13 cellular contexts compared by ENCODE assay signal in the genomic region with DNA sequence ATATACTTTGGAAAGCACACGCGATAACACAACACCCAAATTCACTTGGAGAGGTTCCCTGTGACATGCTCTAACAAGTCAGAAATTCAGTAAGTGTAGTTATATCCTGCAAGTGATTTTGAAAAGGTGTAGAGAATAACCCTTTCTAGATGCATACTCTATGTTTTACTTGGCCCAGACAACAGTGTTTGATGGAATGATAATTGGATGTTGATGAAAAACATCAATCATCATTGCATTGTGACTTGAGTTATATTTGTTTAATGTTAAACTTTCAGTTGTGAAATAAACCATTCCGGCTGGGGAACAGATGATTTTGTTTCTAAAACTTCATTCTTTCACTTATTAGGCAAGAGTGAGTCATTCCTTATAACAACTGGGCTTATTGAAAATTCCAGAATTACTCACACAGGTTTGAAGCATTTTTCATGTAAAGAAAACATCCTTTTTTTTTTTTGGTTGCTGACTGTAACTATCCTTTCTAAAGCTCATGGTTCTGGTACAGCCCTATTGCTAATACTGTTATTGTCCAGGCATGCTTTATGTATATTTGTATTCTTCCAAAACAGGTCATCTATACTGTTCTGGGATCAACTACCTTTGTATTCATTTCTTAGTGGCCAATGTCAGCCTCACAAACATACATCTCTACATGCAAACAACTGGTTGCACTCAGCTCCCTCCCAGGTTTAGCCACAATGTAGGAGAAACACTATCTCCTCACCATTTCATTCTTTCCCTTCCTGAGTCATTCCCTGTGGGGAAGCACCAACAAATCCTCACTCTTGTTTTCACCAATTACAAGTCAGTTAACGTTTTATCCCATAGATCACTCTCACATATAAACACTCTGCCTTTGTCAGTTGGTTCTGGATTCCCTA.
DNase-seq lines count a peak whose midpoint lies in the region; ATAC-seq lines count a peak whose summit lies in the region.
"Had no signal": no experiment of that assay in that cellular context is flagged by ENCODE, and none has a peak within 500 bp of the region (broad histone marks: within the 10 kb centered on the region; RNA-seq: fewer than 3 reads in every experiment).

No MANE protein-coding gene starts in this region.

- intact Hi-C loops in activated naive CD4-positive, alpha-beta T cell treated with anti-CD3 and anti-CD28 coated beads for 36 hours (cut with micrococcal nuclease), result no loop called here

- CTCF ChIA-PET in activated naive CD4-positive, alpha-beta T cell treated with anti-CD3 and anti-CD28 coated beads for 36 hours (lab: Charles Lee), result no interaction called here

- DNase-seq in MG63 (peak; percentile 32), DMS79 (lab: John Stamatoyannopoulos, UW) (no peak)
- DNase-seq in activated naive CD4-positive, alpha-beta T cell treated with anti-CD3 and anti-CD28 coated beads for 36 hours, result no peak
- DNase-seq: naive B cell, NCI-H2029 treated with DMSO at 0.1 percent for 48 hours had no signal

- ATAC-seq in HG03354 (IDR thresholded peaks at IDR 0.05; ENCODE audit: poor library complexity, severe bottlenecking, unreplicated experiment) (no peak), HG02884 (IDR thresholded peaks at IDR 0.05; ENCODE audit: unreplicated experiment) (no peak)
- ATAC-seq: stimulated activated effector memory CD8-positive, alpha-beta T cell treated with anti-CD3 and anti-CD28 coated beads, Interleukin-12 subunit alpha, Interleukin-12 subunit beta, amount 100 ng/mL, for 72 hours had no signal

- no peaks in the 10 kb centered on the region for H3K9me3 Mint-ChIP-seq in activated naive CD4-positive, alpha-beta T cell treated with anti-CD3 and anti-CD28 coated beads for 36 hours

- H3K27me3 ChIP-seq in ACC112 (ENCODE audit: insufficient read depth, low read length), result no peaks in the 10 kb centered on the region
- H3K27me3 ChIP-seq in MG63, result no peaks in the 10 kb centered on the region
- no peaks in the 10 kb centered on the region for H3K27me3 ChIP-seq in ectodermal cell (ENCODE audit: control insufficient read depth, insufficient read depth, low read length, poor library complexity, severe bottlenecking)
- no peaks in the 10 kb centered on the region for H3K27me3 ChIP-seq in muscle layer of duodenum (ENCODE audit: low read depth, low read length)
- H3K27me3 ChIP-seq: BLaER1 had no signal

- H3K36me3 ChIP-seq in ACC112 (ENCODE audit: insufficient read depth, low read length) (no peaks in the 10 kb centered on the region), MG63 (no peaks in the 10 kb centered on the region), ectodermal cell (ENCODE audit: control insufficient read depth, insufficient read depth, low read length) (no peaks in the 10 kb centered on the region), muscle layer of duodenum (ENCODE audit: control insufficient read depth in 1 of 2, insufficient read depth in 2 of 2, low read length in 2 of 2) (peaks cover 0 to 4% of the 10 kb centered on the region in 2 donors)
- H3K36me3 ChIP-seq: BLaER1 had no signal

- no peaks in the 10 kb centered on the region for H3K4me1 Mint-ChIP-seq in activated naive CD4-positive, alpha-beta T cell treated with anti-CD3 and anti-CD28 coated beads for 36 hours (ENCODE audit: low read depth)
- H3K4me1 Mint-ChIP-seq: naive B cell; stimulated activated effector memory CD8-positive, alpha-beta T cell treated with anti-CD3 and anti-CD28 coated beads, Interleukin-12 subunit alpha, Interleukin-12 subunit beta, amount 100 ng/mL, for 72 hours had no signal

- H3K4me1 ChIP-seq in ACC112 (ENCODE audit: control insufficient read depth, insufficient read depth, low read length, unreplicated experiment) (peaks cover 45% of the 10 kb centered on the region), ectodermal cell (ENCODE audit: control insufficient read depth, insufficient read depth, low read length) (peaks cover 36% of the 10 kb centered on the region), muscle layer of duodenum (ENCODE audit: control insufficient read depth in 1 of 2, insufficient read depth in 2 of 2, low read length in 2 of 2) (peaks cover 0 to 6% of the 10 kb centered on the region in 2 donors)
- H3K4me1 ChIP-seq: BLaER1 had no signal

- no peaks in the 10 kb centered on the region for H3K36me3 Mint-ChIP-seq in activated naive CD4-positive, alpha-beta T cell treated with anti-CD3 and anti-CD28 coated beads for 36 hours (ENCODE audit: low read depth)
- H3K36me3 Mint-ChIP-seq: naive B cell; stimulated activated effector memory CD8-positive, alpha-beta T cell treated with anti-CD3 and anti-CD28 coated beads, Interleukin-12 subunit alpha, Interleukin-12 subunit beta, amount 100 ng/mL, for 72 hours had no signal

- no peak overlapping the region for H3K4me3 Mint-ChIP-seq in activated naive CD4-positive, alpha-beta T cell treated with anti-CD3 and anti-CD28 coated beads for 36 hours
- H3K4me3 Mint-ChIP-seq: naive B cell; stimulated activated effector memory CD8-positive, alpha-beta T cell treated with anti-CD3 and anti-CD28 coated beads, Interleukin-12 subunit alpha, Interleukin-12 subunit beta, amount 100 ng/mL, for 72 hours had no signal

- H3K27ac Mint-ChIP-seq in activated naive CD4-positive, alpha-beta T cell treated with anti-CD3 and anti-CD28 coated beads for 36 hours, result no peak overlapping the region
- H3K27ac Mint-ChIP-seq: stimulated activated effector memory CD8-positive, alpha-beta T cell treated with anti-CD3 and anti-CD28 coated beads, Interleukin-12 subunit alpha, Interleukin-12 subunit beta, amount 100 ng/mL, for 72 hours had no signal

- peak overlapping the region; percentile 89 for H2AFZ ChIP-seq in ACC112 (ENCODE audit: low read length, unreplicated experiment)

- WGBS in ectodermal cell, 2 experiments, result 47 to 56% methylated on average over 2 to 4 of the region's 4 CpGs

- no peaks in the 10 kb centered on the region for H3K79me2 ChIP-seq in ACC112 (ENCODE audit: control insufficient read depth, insufficient read depth, low read length, unreplicated experiment)

- H3K4me3 ChIP-seq in ACC112 (ENCODE audit: low read depth, low read length) (peak overlapping the region; percentile 65), MG63 (0 out of 2 replicates have a peak overlapping the region, but pooled peaks have one; percentile 4), ectodermal cell (ENCODE audit: insufficient read depth, low read depth, low read length) (no peak overlapping the region), muscle layer of duodenum (ENCODE audit: low read depth in 1 of 2, low read length in 2 of 2) (no peak overlapping the region)
- H3K4me3 ChIP-seq: BLaER1 had no signal

- H3K27ac ChIP-seq in ACC112 (ENCODE audit: low read depth, low read length) (peak overlapping the region; percentile 93), ectodermal cell (ENCODE audit: insufficient read depth, low read depth, low read length, poor library complexity, severe bottlenecking) (peak overlapping the region; percentile 80), muscle layer of duodenum (ENCODE audit: low read length) (peak overlapping the region; percentile 20)
- H3K27ac ChIP-seq: BLaER1, VCaP had no signal

- H3K27me3 Mint-ChIP-seq in activated naive CD4-positive, alpha-beta T cell treated with anti-CD3 and anti-CD28 coated beads for 36 hours (ENCODE audit: low read depth), result no peaks in the 10 kb centered on the region
- H3K27me3 Mint-ChIP-seq: naive B cell had no signal

- H3K9me3 ChIP-seq in MG63, result no peaks in the 10 kb centered on the region
- no peaks in the 10 kb centered on the region for H3K9me3 ChIP-seq in ectodermal cell (ENCODE audit: control insufficient read depth, low read length)
- H3K9me3 ChIP-seq in muscle layer of duodenum (ENCODE audit: control insufficient read depth in 1 of 2, low read length in 2 of 2), result no peaks in the 10 kb centered on the region
- H3K9me3 ChIP-seq: BLaER1 had no signal

Comparison
In these comparisons a context has a peak if more than half of its experiments do, and no peak if none do; other contexts are left out.
1. H3K27ac ChIP-seq: peak in every context shown above with its lines; median percentile 93 in ACC112; 80 in ectodermal cell; 20 in muscle layer of duodenum.
2. H3K4me3 ChIP-seq: peak in ACC112 (single experiment) and MG63 (single experiment); none in ectodermal cell (single experiment) and muscle layer of duodenum (0 of 2).